ENCODE assay signal across 1 cellular context in the genomic region with DNA sequence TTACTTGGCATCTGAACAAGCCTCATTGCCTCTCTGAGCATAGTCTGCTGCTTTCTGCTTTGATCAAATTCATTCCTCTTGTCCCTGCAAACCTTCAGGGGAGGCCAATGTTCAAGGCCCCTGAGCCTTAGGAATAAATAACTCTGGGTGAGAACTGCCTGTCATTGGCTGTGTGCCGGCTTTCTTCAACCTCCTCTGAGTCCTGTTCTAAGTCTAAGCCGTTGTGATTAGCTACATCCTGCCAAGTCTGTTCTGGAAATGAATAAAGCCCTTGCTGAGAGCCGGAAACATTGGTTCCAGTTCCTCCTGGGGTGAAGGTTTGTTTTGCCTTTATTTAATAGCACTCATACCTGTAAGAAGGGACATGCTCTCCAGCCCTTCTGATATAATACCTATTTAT.
TF ChIP-seq lines count a peak whose summit lies in the region.

No MANE protein-coding gene starts in this region.

TF ChIP-seq in HepG2, 621 proteins besides CTCF, POLR2A, EP300 and RAD21 (continued from another document):
- no peak for TF ChIP-seq HOXA7 (CRISPR knock-in tag; IDR thresholded peaks at IDR 0.05)
- TF ChIP-seq, protein P1, sequence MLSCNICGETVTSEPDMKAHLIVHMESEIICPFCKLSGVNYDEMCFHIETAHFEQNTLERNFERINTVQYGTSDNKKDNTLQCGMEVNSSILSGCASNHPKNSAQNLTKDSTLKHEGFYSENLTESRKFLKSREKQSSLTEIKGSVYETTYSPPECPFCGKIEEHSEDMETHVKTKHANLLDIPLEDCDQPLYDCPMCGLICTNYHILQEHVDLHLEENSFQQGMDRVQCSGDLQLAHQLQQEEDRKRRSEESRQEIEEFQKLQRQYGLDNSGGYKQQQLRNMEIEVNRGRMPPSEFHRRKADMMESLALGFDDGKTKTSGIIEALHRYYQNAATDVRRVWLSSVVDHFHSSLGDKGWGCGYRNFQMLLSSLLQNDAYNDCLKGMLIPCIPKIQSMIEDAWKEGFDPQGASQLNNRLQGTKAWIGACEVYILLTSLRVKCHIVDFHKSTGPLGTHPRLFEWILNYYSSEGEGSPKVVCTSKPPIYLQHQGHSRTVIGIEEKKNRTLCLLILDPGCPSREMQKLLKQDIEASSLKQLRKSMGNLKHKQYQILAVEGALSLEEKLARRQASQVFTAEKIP (CRISPR knock-in tag; IDR thresholded peaks at IDR 0.05; ENCODE audit: borderline replicate concordance): no peak
TF ChIP-seq in HepG2: peak in this region for 1.
